Comparison of ENCODE assay signal across 1 cellular context in genomic region chr3:8966150-8966819, GRCh38.
TF ChIP-seq lines count a peak whose summit lies in the region.

No MANE protein-coding gene starts in this region.

TF ChIP-seq in H1, 55 proteins besides CTCF, POLR2A, EP300 and RAD21:
- TF ChIP-seq SIX5 (IDR thresholded peaks at IDR 0.05; ENCODE audit: low read depth, low read length) (no peak), TAF1 (IDR thresholded peaks at IDR 0.05; ENCODE audit: low read depth, low read length) (no peak), MAX (IDR thresholded peaks at IDR 0.05) (no peak), TEAD4 (IDR thresholded peaks at IDR 0.05; ENCODE audit: low read depth, low read length) (no peak), RNF2 (IDR thresholded peaks at IDR 0.05; ENCODE audit: borderline replicate concordance, low read depth, low read length, missing control alignments, poor library complexity, severe bottlenecking) (no peak), SP1 (IDR thresholded peaks at IDR 0.05; ENCODE audit: low read depth, low read length) (no peak), JUND (IDR thresholded peaks at IDR 0.05; ENCODE audit: low read length) (no peak)
- TF ChIP-seq, protein P1, sequence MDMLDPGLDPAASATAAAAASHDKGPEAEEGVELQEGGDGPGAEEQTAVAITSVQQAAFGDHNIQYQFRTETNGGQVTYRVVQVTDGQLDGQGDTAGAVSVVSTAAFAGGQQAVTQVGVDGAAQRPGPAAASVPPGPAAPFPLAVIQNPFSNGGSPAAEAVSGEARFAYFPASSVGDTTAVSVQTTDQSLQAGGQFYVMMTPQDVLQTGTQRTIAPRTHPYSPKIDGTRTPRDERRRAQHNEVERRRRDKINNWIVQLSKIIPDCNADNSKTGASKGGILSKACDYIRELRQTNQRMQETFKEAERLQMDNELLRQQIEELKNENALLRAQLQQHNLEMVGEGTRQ (IDR thresholded peaks at IDR 0.05; ENCODE audit: low read length): no peak
